In the genomic region with DNA sequence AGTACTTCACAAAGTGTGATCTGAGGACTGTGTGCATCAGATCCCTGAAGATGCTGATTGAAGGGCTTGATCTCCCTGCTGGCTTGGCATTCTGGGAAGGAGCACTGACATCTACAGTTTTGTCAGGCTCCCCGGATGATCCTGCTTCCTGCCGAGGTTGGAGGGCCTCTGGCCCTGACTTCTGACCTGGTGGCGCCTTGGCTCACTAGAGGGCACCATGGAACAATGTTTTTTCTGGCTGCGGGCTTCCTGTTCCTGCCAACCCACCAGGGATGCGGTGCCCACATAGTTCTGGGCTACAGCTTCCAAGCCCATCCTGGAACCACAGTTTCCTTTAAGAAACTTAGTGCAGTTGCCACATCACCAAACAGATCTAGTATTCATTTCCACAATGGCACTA, we compare ENCODE assay signal across 8 cellular contexts. TPM values are rescaled to one million over a fixed set of nuclear protein-coding genes. Genes with fewer than 3 reads are reported as not detected.
DNase-seq lines count a peak whose midpoint lies in the region; ATAC-seq, FAIRE-seq and TF ChIP-seq lines count a peak whose summit lies in the region.

No MANE protein-coding gene starts in this region.

- no peak overlapping the region for H3K4me3 Mint-ChIP-seq in activated naive CD4-positive, alpha-beta T cell treated with anti-CD3 and anti-CD28 coated beads for 36 hours

- H3K9me3 ChIP-seq in heart right ventricle: no peaks in the 10 kb centered on the region
- H3K9me3 ChIP-seq in effector memory CD4-positive, alpha-beta T cell (ENCODE audit: control insufficient read depth, low read length): no peaks in the 10 kb centered on the region

- no peaks in the 10 kb centered on the region for H3K27me3 ChIP-seq in heart right ventricle
- H3K27me3 ChIP-seq in effector memory CD4-positive, alpha-beta T cell (replicated peaks; ENCODE audit: control insufficient read depth, insufficient read depth, low read length, poor library complexity, severe bottlenecking): no peaks in the 10 kb centered on the region

- 17 to 27% methylated on average over 5 of the region's 5 CpGs for WGBS in heart right ventricle, 2 donors

- FAIRE-seq in urothelium cell line (lab: Jason Lieb, UNC): peak; percentile 13

- H3K27ac ChIP-seq in heart right ventricle: peak overlapping the region in 9 of 10 donors; percentile 31 to 94 (median 80)
- no peak overlapping the region for H3K27ac ChIP-seq in effector memory CD4-positive, alpha-beta T cell (ENCODE audit: insufficient read depth, low read length, poor library complexity, severe bottlenecking)

- no peaks in the 10 kb centered on the region for H3K27me3 Mint-ChIP-seq in activated naive CD4-positive, alpha-beta T cell treated with anti-CD3 and anti-CD28 coated beads for 36 hours (ENCODE audit: low read depth)

- peaks cover 31 to 97% (median 84%) of the 10 kb centered on the region in 9 donors for H3K4me1 ChIP-seq in heart right ventricle
- H3K4me1 ChIP-seq in effector memory CD4-positive, alpha-beta T cell (ENCODE audit: control insufficient read depth, insufficient read depth, low read length, poor library complexity, severe bottlenecking): no peaks in the 10 kb centered on the region

- H3K36me3 Mint-ChIP-seq in activated naive CD4-positive, alpha-beta T cell treated with anti-CD3 and anti-CD28 coated beads for 36 hours (ENCODE audit: low read depth): no peaks in the 10 kb centered on the region
- no peaks in the 10 kb centered on the region for H3K36me3 Mint-ChIP-seq in activated naive CD4-positive, alpha-beta T cell treated with anti-CD3 and anti-CD28 coated beads, Interleukin-2, amount 50 U/mL, for 72 hours

- no peaks in the 10 kb centered on the region for H3K9me3 Mint-ChIP-seq in activated naive CD4-positive, alpha-beta T cell treated with anti-CD3 and anti-CD28 coated beads for 36 hours
- peaks cover 12 to 13% of the 10 kb centered on the region in 2 donors for H3K9me3 Mint-ChIP-seq in activated naive CD4-positive, alpha-beta T cell treated with anti-CD3 and anti-CD28 coated beads, Interleukin-2, amount 50 U/mL, for 72 hours

- no peak overlapping the region for H3K27ac Mint-ChIP-seq in activated naive CD4-positive, alpha-beta T cell treated with anti-CD3 and anti-CD28 coated beads for 36 hours
- H3K27ac Mint-ChIP-seq in activated naive CD4-positive, alpha-beta T cell treated with anti-CD3 and anti-CD28 coated beads, Interleukin-2, amount 50 U/mL, for 72 hours: no peak overlapping the region

- H3K4me3 ChIP-seq in heart right ventricle: no peak overlapping the region
- H3K4me3 ChIP-seq in effector memory CD4-positive, alpha-beta T cell (ENCODE audit: insufficient read depth, low read depth, low read length, poor library complexity, severe bottlenecking): no peak overlapping the region

- DNase-seq in activated naive CD4-positive, alpha-beta T cell treated with anti-CD3 and anti-CD28 coated beads for 36 hours: peak; percentile 5
- DNase-seq in activated naive CD4-positive, alpha-beta T cell treated with anti-CD3 and anti-CD28 coated beads, Interleukin-2, amount 50 U/mL, for 72 hours (ENCODE audit: low spot score in 2 of 2): no peak
- DNase-seq in RPMI7951 (ENCODE audit: low read depth): peak; percentile 65
- DNase-seq in heart right ventricle: peak; percentile 45 to 48
- DNase-seq in urothelium cell line (ENCODE audit: low spot score): peak; percentile 63
- no peak for DNase-seq in putamen (ENCODE audit: low spot score)
- DNase-seq in effector memory CD4-positive, alpha-beta T cell: no peak
- no peak for DNase-seq in cerebellar nuclear complex (lab: John Stamatoyannopoulos, UW)

- TF ChIP-seq CTCF in heart right ventricle (IDR thresholded peaks at IDR 0.05): peak; percentile 6 to 66 (median 55)

- ATAC-seq in activated naive CD4-positive, alpha-beta T cell treated with anti-CD3 and anti-CD28 coated beads, Interleukin-2, amount 50 U/mL, for 72 hours: no peak
- peak in 6 of 8 donors; percentile 25 to 54 (median 40) for ATAC-seq in heart right ventricle

- no peaks in the 10 kb centered on the region for H3K4me1 Mint-ChIP-seq in activated naive CD4-positive, alpha-beta T cell treated with anti-CD3 and anti-CD28 coated beads for 36 hours (ENCODE audit: low read depth)

- CTCF ChIA-PET in activated naive CD4-positive, alpha-beta T cell treated with anti-CD3 and anti-CD28 coated beads for 36 hours (lab: Charles Lee): no interaction called here

- no peaks in the 10 kb centered on the region for H3K36me3 ChIP-seq in heart right ventricle
- H3K36me3 ChIP-seq in effector memory CD4-positive, alpha-beta T cell (ENCODE audit: control insufficient read depth, insufficient read depth, low read length): no peaks in the 10 kb centered on the region

- intact Hi-C loops in activated naive CD4-positive, alpha-beta T cell treated with anti-CD3 and anti-CD28 coated beads for 36 hours (cut with micrococcal nuclease): no loop called here
- intact Hi-C loops in heart right ventricle (cut with DNase I): loop anchor here in 9 of 10 donors (1.0 to 10.0 kb wide), 8 partner anchors 37 to 228 kb away; a partner anchor contains a TSS

RNA-seq across cellular contexts. Expression of a gene that starts 38.8 kb away (rescaled TPM):
- total RNA-seq in activated naive CD4-positive, alpha-beta T cell treated with anti-CD3 and anti-CD28 coated beads for 36 hours: not detected
- not detected for total RNA-seq in activated naive CD4-positive, alpha-beta T cell treated with anti-CD3 and anti-CD28 coated beads, Interleukin-2, amount 50 U/mL, for 72 hours
- 5.6 and 8.2 TPM in 2 replicates for total RNA-seq in RPMI7951 (2014; rRNA removed; shearing (Covaris generic))
- 10 to 100 TPM; 26.5 to 59.8 (median 40.0) TPM for total RNA-seq in heart right ventricle
- 1 to 10 TPM; 3.5 to 9.1 TPM for polyA plus RNA-seq in heart right ventricle

Comparison
In these comparisons a context has a peak if more than half of its experiments do, and no peak if none do; other contexts are left out.
1. DNase-seq: peak in activated naive CD4-positive, alpha-beta T cell treated with anti-CD3 and anti-CD28 coated beads for 36 hours (single experiment), RPMI7951 (single experiment), heart right ventricle (2 of 2) and urothelium cell line (single experiment); none in activated naive CD4-positive, alpha-beta T cell treated with anti-CD3 and anti-CD28 coated beads, Interleukin-2, amount 50 U/mL, for 72 hours (0 of 2), putamen (single experiment), effector memory CD4-positive, alpha-beta T cell (0 of 3) and cerebellar nuclear complex (0 of 2).
2. ATAC-seq: peak in heart right ventricle (6 of 8); none in activated naive CD4-positive, alpha-beta T cell treated with anti-CD3 and anti-CD28 coated beads, Interleukin-2, amount 50 U/mL, for 72 hours (0 of 2).